Comparison of ENCODE assay signal across 10 cellular contexts in the genomic region with DNA sequence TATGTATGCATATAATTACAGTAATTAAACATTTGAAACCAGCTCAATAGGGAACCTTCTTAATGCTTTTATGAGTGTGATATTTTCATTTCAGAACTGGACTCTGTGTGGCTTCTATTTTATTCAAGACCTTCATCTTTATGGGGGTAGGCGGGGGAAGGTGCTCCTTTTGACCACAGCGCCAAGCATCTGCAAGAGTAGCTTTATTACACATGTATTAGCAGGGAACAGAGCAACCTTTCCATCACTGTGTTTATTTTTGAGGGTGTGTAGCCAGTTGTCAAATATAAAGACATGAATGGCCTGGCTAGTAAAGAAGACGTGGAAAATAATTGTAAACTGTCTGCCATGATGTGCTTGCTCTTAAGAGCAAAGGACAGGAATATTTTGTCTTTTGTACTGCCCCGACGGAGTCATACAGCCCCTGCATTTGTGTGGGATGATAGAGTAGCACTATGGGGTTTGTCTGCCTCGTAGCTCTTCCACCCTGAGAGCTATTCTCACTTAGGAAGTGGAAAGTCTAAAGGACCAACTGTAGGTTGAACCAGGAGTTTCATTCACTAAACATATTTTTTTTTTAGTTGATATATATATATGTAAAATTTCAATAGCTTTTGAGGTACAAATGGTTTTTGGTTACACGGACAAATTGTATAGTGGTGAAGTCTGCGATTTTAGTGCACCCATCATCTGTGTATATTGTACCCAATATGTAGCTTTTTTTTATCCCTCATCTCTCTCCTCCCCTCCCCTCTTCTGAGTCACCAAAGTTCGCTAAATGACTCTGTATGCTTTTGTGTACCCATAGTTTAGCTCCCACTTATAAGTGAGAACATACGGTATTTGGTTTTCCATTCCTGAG.
DNase-seq lines count a peak whose midpoint lies in the region; ATAC-seq and TF ChIP-seq lines count a peak whose summit lies in the region.
"Had no signal": no experiment of that assay in that cellular context is flagged by ENCODE, and none has a peak within 500 bp of the region (broad histone marks: within the 10 kb centered on the region; RNA-seq: fewer than 3 reads in every experiment).

No MANE protein-coding gene starts in this region.

- intact Hi-C loops in activated CD4-positive, alpha-beta T cell treated with anti-CD3 and anti-CD28 coated beads, Interleukin-2, amount 10 ng/mL, durations not matched to agents 24 days and 14 days (cut with micrococcal nuclease): loop anchor here (1.0 kb wide), 1 partner anchor 35 kb away; no protein-coding TSS in a partner anchor
- intact Hi-C loops in ascending aorta (cut with DNase I): no loop called here

- no peak overlapping the region for H3K4me3 ChIP-seq in ascending aorta

- peak overlapping the region; percentile 88 for H3K27ac Mint-ChIP-seq in activated CD4-positive, alpha-beta T cell treated with anti-CD3 and anti-CD28 coated beads, Interleukin-2, amount 10 ng/mL, durations not matched to agents 24 days and 14 days
- H3K27ac Mint-ChIP-seq in stimulated activated naive B cell treated with anti-CD40 and anti-IgM and Interleukin-4, amounts not matched to agents 10 μg/mL and 1 μg/mL and 100 μg/mL, for 72 hours: peak overlapping the region; percentile 3

- H3K4me1 ChIP-seq in ascending aorta: peaks cover 10 to 34% of the 10 kb centered on the region in 2 donors

- no peaks in the 10 kb centered on the region for H3K27me3 Mint-ChIP-seq in activated CD4-positive, alpha-beta T cell treated with anti-CD3 and anti-CD28 coated beads, Interleukin-2, amount 10 ng/mL, durations not matched to agents 24 days and 14 days
- H3K27me3 Mint-ChIP-seq in stimulated activated naive B cell treated with anti-CD40 and anti-IgM and Interleukin-4, amounts not matched to agents 10 μg/mL and 1 μg/mL and 100 μg/mL, for 72 hours: peaks cover 10 to 14% of the 10 kb centered on the region in 2 donors

- no peaks in the 10 kb centered on the region for H3K36me3 ChIP-seq in ascending aorta
- H3K36me3 ChIP-seq: BE2C had no signal

- no peaks in the 10 kb centered on the region for H3K27me3 ChIP-seq in ascending aorta
- H3K27me3 ChIP-seq: BE2C had no signal

- peak; percentile 60 for DNase-seq in activated CD4-positive, alpha-beta T cell treated with anti-CD3 and anti-CD28 coated beads, Interleukin-2, amount 10 ng/mL, durations not matched to agents 24 days and 14 days
- DNase-seq in activated CD4-positive, alpha-beta T cell treated with anti-CD3 and anti-CD28 coated beads, Interleukin-2, amount 50 U/mL, for 4 hours: no peak
- peak; percentile 80 for DNase-seq in NCI-H146 treated with DMSO at 0.1 percent for 48 hours (lab: John Stamatoyannopoulos, UW; ENCODE audit: unreplicated experiment)
- DNase-seq in ascending aorta (ENCODE audit: low spot score in 2 of 2): no peak
- no peak for DNase-seq in stimulated activated naive B cell treated with anti-CD40 and anti-IgM and Interleukin-4, amounts not matched to agents 10 μg/mL and 1 μg/mL and 100 μg/mL, for 72 hours
- DNase-seq in T1000 (lab: John Stamatoyannopoulos, UW): no peak
- DNase-seq: BE2C; effector CD4-positive, alpha-beta T cell had no signal

- peaks cover 65% of the 10 kb centered on the region for H3K4me1 Mint-ChIP-seq in activated CD4-positive, alpha-beta T cell treated with anti-CD3 and anti-CD28 coated beads, Interleukin-2, amount 10 ng/mL, durations not matched to agents 24 days and 14 days
- peaks cover 27 to 83% of the 10 kb centered on the region in 2 donors for H3K4me1 Mint-ChIP-seq in stimulated activated naive B cell treated with anti-CD40 and anti-IgM and Interleukin-4, amounts not matched to agents 10 μg/mL and 1 μg/mL and 100 μg/mL, for 72 hours

- ATAC-seq in stimulated activated naive B cell treated with anti-CD40 and anti-IgM and Interleukin-4, amounts not matched to agents 10 μg/mL and 1 μg/mL and 100 μg/mL, for 72 hours (replicated peaks): peak; percentile 31 to 39
- ATAC-seq in HG02973 (IDR thresholded peaks at IDR 0.05; ENCODE audit: unreplicated experiment): no peak
- ATAC-seq in HG02840 (IDR thresholded peaks at IDR 0.05; ENCODE audit: low FRiP score, unreplicated experiment): no peak

- H3K9me3 Mint-ChIP-seq in activated CD4-positive, alpha-beta T cell treated with anti-CD3 and anti-CD28 coated beads, Interleukin-2, amount 10 ng/mL, durations not matched to agents 24 days and 14 days: peaks cover 26% of the 10 kb centered on the region
- H3K9me3 Mint-ChIP-seq in stimulated activated naive B cell treated with anti-CD40 and anti-IgM and Interleukin-4, amounts not matched to agents 10 μg/mL and 1 μg/mL and 100 μg/mL, for 72 hours: peaks cover 11 to 13% of the 10 kb centered on the region in 2 donors

- peak overlapping the region; percentile 22 to 66 for H3K27ac ChIP-seq in ascending aorta

- peak overlapping the region; percentile 76 for H3K4me3 Mint-ChIP-seq in activated CD4-positive, alpha-beta T cell treated with anti-CD3 and anti-CD28 coated beads, Interleukin-2, amount 10 ng/mL, durations not matched to agents 24 days and 14 days
- peak overlapping the region in 1 of 2 donors; percentile 40 for H3K4me3 Mint-ChIP-seq in stimulated activated naive B cell treated with anti-CD40 and anti-IgM and Interleukin-4, amounts not matched to agents 10 μg/mL and 1 μg/mL and 100 μg/mL, for 72 hours

- peaks cover 5% of the 10 kb centered on the region for H3K36me3 Mint-ChIP-seq in activated CD4-positive, alpha-beta T cell treated with anti-CD3 and anti-CD28 coated beads, Interleukin-2, amount 10 ng/mL, durations not matched to agents 24 days and 14 days (ENCODE audit: low read depth)
- peaks cover 4 to 9% of the 10 kb centered on the region in 2 donors for H3K36me3 Mint-ChIP-seq in stimulated activated naive B cell treated with anti-CD40 and anti-IgM and Interleukin-4, amounts not matched to agents 10 μg/mL and 1 μg/mL and 100 μg/mL, for 72 hours

- no peak for TF ChIP-seq CTCF in ascending aorta (IDR thresholded peaks at IDR 0.05)

- peaks cover 0 to 8% of the 10 kb centered on the region in 2 donors for H3K9me3 ChIP-seq in ascending aorta
- H3K9me3 ChIP-seq: BE2C had no signal

Comparison
In these comparisons a context has a peak if more than half of its experiments do, and no peak if none do; other contexts are left out.
1. DNase-seq: peak in activated CD4-positive, alpha-beta T cell treated with anti-CD3 and anti-CD28 coated beads, Interleukin-2, amount 10 ng/mL, durations not matched to agents 24 days and 14 days (single experiment) and NCI-H146 treated with DMSO at 0.1 percent for 48 hours (single experiment); none in activated CD4-positive, alpha-beta T cell treated with anti-CD3 and anti-CD28 coated beads, Interleukin-2, amount 50 U/mL, for 4 hours (0 of 2), ascending aorta (0 of 2), stimulated activated naive B cell treated with anti-CD40 and anti-IgM and Interleukin-4, amounts not matched to agents 10 μg/mL and 1 μg/mL and 100 μg/mL, for 72 hours (single experiment) and T1000 (single experiment).
2. ATAC-seq: peak in stimulated activated naive B cell treated with anti-CD40 and anti-IgM and Interleukin-4, amounts not matched to agents 10 μg/mL and 1 μg/mL and 100 μg/mL, for 72 hours (2 of 2); none in HG02973 (single experiment) and HG02840 (single experiment).